ENCODE assay signal across 23 cellular contexts in the genomic region with DNA sequence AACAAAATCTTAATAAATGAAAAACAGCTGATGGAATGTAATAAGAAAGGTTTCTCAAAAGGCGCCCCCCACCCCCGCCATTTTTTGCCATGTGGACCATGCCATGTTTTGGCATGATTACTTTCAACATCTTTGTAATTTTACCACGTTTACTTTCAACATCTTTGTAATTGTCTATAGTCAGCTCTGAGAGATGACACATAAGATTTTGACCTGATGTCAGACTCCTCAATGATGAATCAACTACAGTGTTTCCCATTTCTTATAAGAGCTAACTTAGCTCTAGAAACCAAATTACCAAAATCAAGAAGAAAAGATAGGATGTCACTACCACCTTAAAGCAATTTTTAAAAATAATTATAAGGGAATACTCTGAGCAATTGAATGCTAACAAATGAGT.
A peak's percentile ranks its signal among the peaks of the same experiment; 100 is the strongest.
DNase-seq lines count a peak whose midpoint lies in the region; ATAC-seq, FAIRE-seq and TF ChIP-seq lines count a peak whose summit lies in the region.
"Had no signal": no experiment of that assay in that cellular context is flagged by ENCODE, and none has a peak within 500 bp of the region (broad histone marks: within the 10 kb centered on the region; RNA-seq: fewer than 3 reads in every experiment).

No MANE protein-coding gene starts in this region.

- no peaks in the 10 kb centered on the region for H3K36me3 ChIP-seq in Loucy (ENCODE audit: insufficient read depth, low read length)
- H3K36me3 ChIP-seq in bronchial epithelial cell (ENCODE audit: control insufficient read depth, insufficient read depth, low read length), result no peaks in the 10 kb centered on the region
- H3K36me3 ChIP-seq: breast epithelium, neutrophil, right atrium auricular region, SJCRH30 had no signal

- FAIRE-seq in bronchial epithelial cell (lab: Jason Lieb, UNC) (no peak), RCC 7860 (lab: Jason Lieb, UNC) (no peak)

- H3K4me3 ChIP-seq in Loucy (ENCODE audit: low read length, poor library complexity, severe bottlenecking), result no peak overlapping the region
- no peak overlapping the region for H3K4me3 ChIP-seq in bronchial epithelial cell (ENCODE audit: low read depth, low read length)
- H3K4me3 ChIP-seq: breast epithelium, dorsolateral prefrontal cortex, mucosa of descending colon, right atrium auricular region, SJCRH30 had no signal

- H3K4me1 ChIP-seq in Loucy (ENCODE audit: insufficient read depth, low read length, poor library complexity, severe bottlenecking), result peaks cover 24% of the 10 kb centered on the region
- H3K4me1 ChIP-seq: breast epithelium, right atrium auricular region, SJCRH30 had no signal

- H3K9ac ChIP-seq in Loucy (ENCODE audit: low read depth, low read length, poor library complexity, severe bottlenecking), result no peak overlapping the region

- peak overlapping the region in 1 of 2 donors; percentile 46 for H3K4me3 Mint-ChIP-seq in stimulated activated naive CD8-positive, alpha-beta T cell treated with anti-CD3 and anti-CD28 coated beads, Interleukin-15, amount 100 ng/mL, for 72 hours
- H3K4me3 Mint-ChIP-seq: WTC11 had no signal

- no peaks in the 10 kb centered on the region for H3K27me3 Mint-ChIP-seq in stimulated activated naive CD8-positive, alpha-beta T cell treated with anti-CD3 and anti-CD28 coated beads, Interleukin-15, amount 100 ng/mL, for 72 hours

- no peaks in the 10 kb centered on the region for H3K9me3 Mint-ChIP-seq in stimulated activated naive CD8-positive, alpha-beta T cell treated with anti-CD3 and anti-CD28 coated beads, Interleukin-15, amount 100 ng/mL, for 72 hours
- H3K9me3 Mint-ChIP-seq: WTC11 had no signal

- peak; percentile 82 for ATAC-seq in stimulated activated naive CD8-positive, alpha-beta T cell treated with anti-CD3 and anti-CD28 coated beads, Interleukin-15, amount 100 ng/mL, for 72 hours
- ATAC-seq in GM19035 (IDR thresholded peaks at IDR 0.05; ENCODE audit: unreplicated experiment), result no peak
- ATAC-seq: left ventricle myocardium superior, mucosa of descending colon, WTC11 had no signal

- no peaks in the 10 kb centered on the region for H3K27me3 ChIP-seq in Loucy (ENCODE audit: insufficient read depth, low read length, poor library complexity, severe bottlenecking)
- H3K27me3 ChIP-seq in bronchial epithelial cell (ENCODE audit: control insufficient read depth, insufficient read depth, low read length), result no peaks in the 10 kb centered on the region
- H3K27me3 ChIP-seq: breast epithelium, dorsolateral prefrontal cortex, neutrophil, right atrium auricular region, SJCRH30 had no signal

- TF ChIP-seq CTCF in Loucy (conservative IDR thresholded peaks at IDR 0.05; ENCODE audit: low read length) (no peak), bronchial epithelial cell (IDR thresholded peaks at IDR 0.05; ENCODE audit: insufficient read depth, low read length, severe bottlenecking) (no peak)

- peaks cover 68% of the 10 kb centered on the region for H3K4me1 Mint-ChIP-seq in stimulated activated naive CD8-positive, alpha-beta T cell treated with anti-CD3 and anti-CD28 coated beads, Interleukin-15, amount 100 ng/mL, for 72 hours
- H3K4me1 Mint-ChIP-seq: WTC11 had no signal

- peak; percentile 37 for DNase-seq in stimulated activated CD4-positive, alpha-beta T cell treated with anti-CD3 and anti-CD28 coated beads, Interleukin-12 subunit alpha, Interleukin-12 subunit beta, amount 100 ng/mL, for 4 hours
- no peak for DNase-seq in stimulated activated CD4-positive, alpha-beta T cell treated with anti-CD3 and anti-CD28 coated beads, Interleukin-1b, Interleukin-23, amount 100 ng/mL, for 48 hours
- DNase-seq in bronchial epithelial cell (ENCODE audit: low read depth) (peak; percentile 29), RCC 7860 (ENCODE audit: low spot score) (no peak)
- no peak for DNase-seq in stimulated activated naive CD8-positive, alpha-beta T cell treated with anti-CD3 and anti-CD28 coated beads, Interleukin-15, amount 100 ng/mL, for 72 hours
- DNase-seq: AML-193, Calu3, dorsolateral prefrontal cortex, erythroblast, KG1, left ventricle myocardium superior, mucosa of descending colon, NCI-H1105 treated with DMSO at 0.1 percent for 48 hours, NCI-H69, OCI-M1, SJCRH30, T-helper 2 cell had no signal

- H3F3A ChIP-seq in Loucy (ENCODE audit: low read depth), result no peaks in the 10 kb centered on the region

- H2AFZ ChIP-seq in Loucy (ENCODE audit: low read length), result no peak overlapping the region

- H4K20me1 ChIP-seq in Loucy (ENCODE audit: insufficient read depth, low read length, poor library complexity, severe bottlenecking), result no peaks in the 10 kb centered on the region

- no peaks in the 10 kb centered on the region for H3K9me2 ChIP-seq in Loucy (replicated peaks; ENCODE audit: low read depth, low read length)

- no peak overlapping the region for H3K27ac Mint-ChIP-seq in stimulated activated naive CD8-positive, alpha-beta T cell treated with anti-CD3 and anti-CD28 coated beads, Interleukin-15, amount 100 ng/mL, for 72 hours
- H3K27ac Mint-ChIP-seq: WTC11 had no signal

- H3K79me2 ChIP-seq in Loucy (ENCODE audit: insufficient read depth, low read length), result no peaks in the 10 kb centered on the region

- no peaks in the 10 kb centered on the region for H3K9me3 ChIP-seq in Loucy (ENCODE audit: insufficient read depth, low read depth, low read length)
- H3K9me3 ChIP-seq: breast epithelium, mucosa of descending colon, neutrophil, right atrium auricular region, SJCRH30 had no signal

- H3K4me2 ChIP-seq in Loucy (ENCODE audit: low read depth, low read length, poor library complexity, severe bottlenecking), result peak overlapping the region; percentile 13

Comparison
In these comparisons a context has a peak if more than half of its experiments do, and no peak if none do; other contexts are left out.
1. DNase-seq: peak in stimulated activated CD4-positive, alpha-beta T cell treated with anti-CD3 and anti-CD28 coated beads, Interleukin-12 subunit alpha, Interleukin-12 subunit beta, amount 100 ng/mL, for 4 hours (single experiment) and bronchial epithelial cell (single experiment); none in stimulated activated CD4-positive, alpha-beta T cell treated with anti-CD3 and anti-CD28 coated beads, Interleukin-1b, Interleukin-23, amount 100 ng/mL, for 48 hours (single experiment), stimulated activated naive CD8-positive, alpha-beta T cell treated with anti-CD3 and anti-CD28 coated beads, Interleukin-15, amount 100 ng/mL, for 72 hours (0 of 2) and RCC 7860 (single experiment).